In the genomic region with DNA sequence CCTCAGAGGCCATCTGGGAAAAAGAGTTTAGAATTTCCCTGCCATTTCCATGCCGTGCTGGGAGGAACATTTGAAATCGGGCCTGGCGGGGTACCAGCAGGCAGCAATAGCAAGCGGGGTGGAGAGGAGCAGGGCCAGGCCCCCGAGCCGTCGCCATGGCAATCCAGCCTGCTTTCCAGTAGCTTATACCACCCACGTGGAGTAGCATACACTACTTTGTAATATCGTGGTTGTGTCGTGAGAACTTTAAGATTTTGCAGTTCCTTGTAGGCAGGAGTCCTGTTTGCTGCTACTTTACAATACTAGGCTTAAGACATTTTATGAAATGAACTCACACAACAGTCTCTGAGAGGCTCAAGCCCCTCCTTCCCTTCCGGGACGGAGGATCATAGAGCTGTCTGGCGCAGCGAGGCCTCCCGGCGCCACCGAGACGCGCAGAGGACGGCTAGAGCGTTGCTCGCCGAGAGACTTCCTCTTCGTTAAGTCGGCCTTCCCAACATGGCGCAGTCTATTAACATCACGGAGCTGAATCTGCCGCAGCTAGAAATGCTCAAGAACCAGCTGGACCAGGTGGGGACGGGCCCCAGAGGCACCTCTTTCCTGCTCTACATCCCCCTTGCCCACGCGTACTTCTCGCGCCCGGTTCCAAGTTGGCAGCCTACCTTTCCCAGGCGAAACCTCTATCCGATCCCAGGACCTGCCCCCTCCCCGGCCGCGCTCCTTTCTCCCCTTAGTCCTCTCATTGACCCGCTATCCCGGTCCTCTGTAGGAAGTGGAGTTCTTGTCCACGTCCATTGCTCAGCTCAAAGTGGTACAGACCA, we compare ENCODE assay signal across 8 cellular contexts. TPM values are rescaled to one million over a fixed set of nuclear protein-coding genes. Genes with fewer than 3 reads are reported as not detected.
DNase-seq lines count a peak whose midpoint lies in the region; ATAC-seq and TF ChIP-seq lines count a peak whose summit lies in the region.

A gene (plus strand): TSS at position 473 of the 821 bp plus-strand sequence. CDS start 26 bp downstream, at position 499.

- no peaks in the 10 kb centered on the region for H3K9me3 ChIP-seq in colonic mucosa

- H3K9ac ChIP-seq in colonic mucosa (ENCODE audit: low read depth in 2 of 2, low read length in 2 of 2): peak within 1 kb of the TSS; percentile 98 to 99

- H3K4me1 ChIP-seq in colonic mucosa: peaks cover 7% of the 10 kb centered on the region

- intact Hi-C loops in colonic mucosa (cut with DNase I): no loop called here
- intact Hi-C loops in left colon (cut with DNase I, micrococcal nuclease): no loop called here

- no peak for TF ChIP-seq CTCF in colonic mucosa (IDR thresholded peaks at IDR 0.05)

- H3K27ac ChIP-seq in colonic mucosa: peak within 1 kb of the TSS; percentile 67

- no peaks in the 10 kb centered on the region for H3K27me3 ChIP-seq in colonic mucosa

- no peaks in the 10 kb centered on the region for H3K36me3 ChIP-seq in colonic mucosa

- ATAC-seq in HG03442 (IDR thresholded peaks at IDR 0.05; ENCODE audit: unreplicated experiment) (peak; percentile 79), left colon (peak; percentile 85)

- DNase-seq in Ammon's horn (ENCODE audit: low spot score): peak; percentile 97
- DNase-seq in GM19238 (ENCODE audit: insufficient read length, low spot score): peak; percentile 86
- DNase-seq in NCI-H524 (lab: John Stamatoyannopoulos, UW): peak; percentile 56 to 79
- DNase-seq in activated CD4-positive, alpha-beta T cell treated with anti-CD3 and anti-CD28 coated beads for 48 hours: peak; percentile 91
- peak; percentile 90 for DNase-seq in colonic mucosa
- peak; percentile 89 to 90 for DNase-seq in left colon
- DNase-seq in stimulated activated CD4-positive, alpha-beta T cell treated with anti-CD3 and anti-CD28 coated beads, Interleukin-1b, Interleukin-23, amount 100 ng/mL, for 48 hours: peak; percentile 87

- peak within 1 kb of the TSS; percentile 60 for H3K4me3 ChIP-seq in colonic mucosa

RNA-seq across cellular contexts. Expression of the gene that starts here (rescaled TPM):
- total RNA-seq in colonic mucosa (100 to 1,000 TPM; 247 to 305 TPM), left colon (100 to 1,000 TPM; 268 to 291 TPM)

Comparison
In these comparisons a context has a peak if more than half of its experiments do, and no peak if none do; other contexts are left out.
1. Peak in every context shown above with its lines: DNase-seq, ATAC-seq, H3K4me3 ChIP-seq and H3K27ac ChIP-seq.